ENCODE assay signal across 8 cellular contexts in genomic region chr20:20712004-20712473, GRCh38. TPM values are rescaled to one million over a fixed set of nuclear protein-coding genes. Genes with fewer than 3 reads are reported as not detected.
DNase-seq lines count a peak whose midpoint lies in the region; ATAC-seq and TF ChIP-seq lines count a peak whose summit lies in the region.

No MANE protein-coding gene starts in this region.

- H3K27ac Mint-ChIP-seq in dendritic cell treated with granulocyte-macrophage colony-stimulating factor and Interleukin-4, amounts not matched to agents 40 ng/mL and 50 ng/mL, for 4 days: peak overlapping the region; percentile 95

- H3K27me3 ChIP-seq in Panc1 (ENCODE audit: control insufficient read depth, insufficient read depth, low read length): no peaks in the 10 kb centered on the region
- H3K27me3 ChIP-seq in mononuclear cell (ENCODE audit: insufficient read depth, low read length): no peaks in the 10 kb centered on the region
- H3K27me3 ChIP-seq in uterus: no peaks in the 10 kb centered on the region

- H3K9me3 ChIP-seq in Panc1 (ENCODE audit: control insufficient read depth, insufficient read depth, low read depth, low read length): no peaks in the 10 kb centered on the region
- H3K9me3 ChIP-seq in mononuclear cell (ENCODE audit: low read depth, low read length): no peaks in the 10 kb centered on the region
- no peaks in the 10 kb centered on the region for H3K9me3 ChIP-seq in uterus

- no peak for TF ChIP-seq CTCF in Panc1 (IDR thresholded peaks at IDR 0.05)
- no peak for TF ChIP-seq CTCF in uterus (IDR thresholded peaks at IDR 0.05)

- peak overlapping the region; percentile 94 for H3K4me3 Mint-ChIP-seq in dendritic cell treated with granulocyte-macrophage colony-stimulating factor and Interleukin-4, amounts not matched to agents 40 ng/mL and 50 ng/mL, for 4 days

- DNase-seq in NCI-H2196 (lab: John Stamatoyannopoulos, UW; ENCODE audit: unreplicated experiment) (peak; percentile 19), NCI-H2196 treated with DMSO at 0.1 percent for 48 hours (lab: John Stamatoyannopoulos, UW; ENCODE audit: unreplicated experiment) (no peak), Panc1 (ENCODE audit: low read depth, low spot score) (no peak), uterus (no peak), NCI-H524 treated with DMSO at 0.1 percent for 48 hours (lab: John Stamatoyannopoulos, UW) (no peak)

- BruUV-seq in Panc1 (replicated peaks; lab: Mats Ljungman, UMichigan): no TSS peak

- H3K36me3 Mint-ChIP-seq in dendritic cell treated with granulocyte-macrophage colony-stimulating factor and Interleukin-4, amounts not matched to agents 40 ng/mL and 50 ng/mL, for 4 days (ENCODE audit: low read depth): peaks cover 6% of the 10 kb centered on the region

- H3K27me3 Mint-ChIP-seq in dendritic cell treated with granulocyte-macrophage colony-stimulating factor and Interleukin-4, amounts not matched to agents 40 ng/mL and 50 ng/mL, for 4 days: no peaks in the 10 kb centered on the region

- peak overlapping the region; percentile 72 for H3K4me3 ChIP-seq in Panc1 (ENCODE audit: low read depth in 2 of 2, low read length in 2 of 2)
- H3K4me3 ChIP-seq in mononuclear cell (ENCODE audit: low read length): peak overlapping the region; percentile 78
- peak overlapping the region; percentile 69 to 83 for H3K4me3 ChIP-seq in uterus

- H3K27ac ChIP-seq in Panc1 (ENCODE audit: low read length) (peak overlapping the region; percentile 55), uterus (peak overlapping the region; percentile 90 to 95)

- intact Hi-C loops in Panc1 (cut with micrococcal nuclease; ENCODE audit: unreplicated experiment) (no loop called here), uterus (cut with DNase I; ENCODE audit: low total_unique reads) (no loop called here)
- intact Hi-C loops in dendritic cell treated with granulocyte-macrophage colony-stimulating factor and Interleukin-4, amounts not matched to agents 40 ng/mL and 50 ng/mL, for 4 days (cut with micrococcal nuclease): loop anchor here (1.0 to 5.0 kb wide), 2 partner anchors 68 to 110 kb away; no protein-coding TSS in a partner anchor

- CTCF ChIA-PET in Panc1 (lab: Charles Lee): no interaction called here

- POLR2A ChIA-PET in Panc1 (lab: Charles Lee): interaction anchor here (0.6 kb wide), 1 partner anchor 25 kb away, joined by 7 read pairs; no protein-coding TSS in a partner anchor

- in situ Hi-C loops in Panc1 (cut with HindIII; ENCODE audit: low pct_unique_long_range_greater_than_20kb, low sequenced_read_pairs): no loop called here

- peak; percentile 10 for ATAC-seq in HG02759 (IDR thresholded peaks at IDR 0.05; ENCODE audit: unreplicated experiment)
- peak; percentile 64 for ATAC-seq in Panc1

- no peak for TF ChIP-seq POLR2A in uterus (IDR thresholded peaks at IDR 0.05)

- H3K4me1 ChIP-seq in Panc1 (ENCODE audit: control insufficient read depth, insufficient read depth, low read length): peaks cover 11% of the 10 kb centered on the region
- peaks cover 29% of the 10 kb centered on the region for H3K4me1 ChIP-seq in mononuclear cell (ENCODE audit: insufficient read depth, low read length)
- H3K4me1 ChIP-seq in uterus: no peaks in the 10 kb centered on the region

- H3K4me1 Mint-ChIP-seq in dendritic cell treated with granulocyte-macrophage colony-stimulating factor and Interleukin-4, amounts not matched to agents 40 ng/mL and 50 ng/mL, for 4 days (ENCODE audit: low read depth): peaks cover 46% of the 10 kb centered on the region

- H3K9me3 Mint-ChIP-seq in dendritic cell treated with granulocyte-macrophage colony-stimulating factor and Interleukin-4, amounts not matched to agents 40 ng/mL and 50 ng/mL, for 4 days: no peaks in the 10 kb centered on the region

- no peaks in the 10 kb centered on the region for H3K36me3 ChIP-seq in Panc1 (ENCODE audit: control insufficient read depth, insufficient read depth, low read length)
- H3K36me3 ChIP-seq in uterus: no peaks in the 10 kb centered on the region

RNA-seq across cellular contexts. Expression of gene RALGAPA2, which starts 0.4 kb away (rescaled TPM):
- total RNA-seq in Panc1 (2021; ENCODE audit: unreplicated experiment): 13.4 TPM
- 8.7 TPM for polyA plus RNA-seq in Panc1 (2012; ENCODE audit: insufficient read length)
- 18.4 TPM for total RNA-seq in mononuclear cell
- total RNA-seq in uterus: 10 to 100 TPM; 25.9 to 48.9 (median 38.6) TPM
